ENCODE assay signal across 16 cellular contexts in the genomic region with DNA sequence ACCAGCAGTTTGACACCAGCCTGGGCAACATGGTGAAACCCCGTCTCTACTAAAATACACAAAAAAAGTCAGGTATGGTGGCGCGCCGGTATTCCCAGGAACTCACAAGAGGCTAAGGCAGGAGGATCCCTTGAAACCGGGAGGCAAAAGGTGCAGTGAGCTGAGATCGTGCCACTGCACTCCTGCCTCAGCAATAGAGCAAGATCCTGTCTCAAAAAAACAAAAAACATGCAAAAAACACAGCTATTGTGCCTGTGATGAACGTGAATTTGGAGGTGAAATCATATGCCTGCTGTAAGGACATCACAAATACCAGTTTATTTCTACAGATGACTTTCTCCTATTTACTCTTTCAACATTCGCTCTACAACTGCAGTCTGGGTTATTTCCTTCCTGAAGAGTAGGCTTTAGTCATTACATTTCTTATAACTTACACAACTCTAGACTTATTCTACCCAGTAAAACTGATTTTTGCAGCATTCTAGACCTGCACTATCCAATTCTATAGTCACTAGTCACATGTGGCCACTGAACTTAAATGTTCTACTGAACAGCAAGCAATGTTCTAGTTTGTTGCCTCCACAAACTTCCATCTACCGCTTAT. TPM values are rescaled to one million over a fixed set of nuclear protein-coding genes. Genes with fewer than 3 reads are reported as not detected.
DNase-seq lines count a peak whose midpoint lies in the region; ATAC-seq, FAIRE-seq and TF ChIP-seq lines count a peak whose summit lies in the region.
"Had no signal": no experiment of that assay in that cellular context is flagged by ENCODE, and none has a peak within 500 bp of the region (broad histone marks: within the 10 kb centered on the region; RNA-seq: fewer than 3 reads in every experiment).

No MANE protein-coding gene starts in this region.

- intact Hi-C loops in activated CD4-positive, alpha-beta T cell treated with anti-CD3 and anti-CD28 coated beads for 36 hours (cut with DNase I, micrococcal nuclease), result no loop called here
- intact Hi-C loops in PC-9 (cut with micrococcal nuclease; ENCODE audit: unreplicated experiment), result no loop called here
- intact Hi-C loops in aorta (cut with DNase I), result no loop called here

- H3K4me1 Mint-ChIP-seq in activated CD4-positive, alpha-beta T cell treated with anti-CD3 and anti-CD28 coated beads for 36 hours, result peaks cover 88% of the 10 kb centered on the region

- H4K20me1 ChIP-seq in PC-9 (ENCODE audit: insufficient read depth) (peaks cover 100% of the 10 kb centered on the region), osteoblast (ENCODE audit: insufficient read depth, low read length) (peaks cover 89% of the 10 kb centered on the region)

- H3K36me3 Mint-ChIP-seq in activated CD4-positive, alpha-beta T cell treated with anti-CD3 and anti-CD28 coated beads for 36 hours (ENCODE audit: low read depth), result peaks cover 74% of the 10 kb centered on the region

- H3K9me3 ChIP-seq in PC-9 (ENCODE audit: insufficient read depth, low read depth), result no peaks in the 10 kb centered on the region
- H3K9me3 ChIP-seq in osteoblast (ENCODE audit: low read depth, low read length), result no peaks in the 10 kb centered on the region
- H3K9me3 ChIP-seq in aorta (ENCODE audit: control insufficient read depth, low read length), result no peaks in the 10 kb centered on the region
- H3K9me3 ChIP-seq: tibial artery had no signal

- H3K9me3 Mint-ChIP-seq in activated CD4-positive, alpha-beta T cell treated with anti-CD3 and anti-CD28 coated beads for 36 hours (ENCODE audit: low read depth), result no peaks in the 10 kb centered on the region

- H3K27me3 ChIP-seq in PC-9 (ENCODE audit: insufficient read depth, low read depth), result no peaks in the 10 kb centered on the region
- no peaks in the 10 kb centered on the region for H3K27me3 ChIP-seq in osteoblast (ENCODE audit: insufficient read depth, low read length)
- no peaks in the 10 kb centered on the region for H3K27me3 ChIP-seq in aorta (ENCODE audit: control insufficient read depth in 1 of 2, insufficient read depth in 2 of 2, low read length in 1 of 2)
- H3K27me3 ChIP-seq: brain microvascular endothelial cell, hepatocyte, tibial artery had no signal

- peak overlapping the region; percentile 27 for H3K4me3 Mint-ChIP-seq in activated CD4-positive, alpha-beta T cell treated with anti-CD3 and anti-CD28 coated beads for 36 hours

- H3K36me3 ChIP-seq in PC-9 (ENCODE audit: low read depth), result peaks cover 74% of the 10 kb centered on the region
- peaks cover 82% of the 10 kb centered on the region for H3K36me3 ChIP-seq in osteoblast (ENCODE audit: insufficient read depth, low read length)
- H3K36me3 ChIP-seq in aorta (ENCODE audit: control insufficient read depth in 1 of 2, insufficient read depth in 2 of 2, low read length in 1 of 2), result peaks cover 3 to 4% of the 10 kb centered on the region in 2 donors

- CTCF ChIA-PET in activated CD4-positive, alpha-beta T cell treated with anti-CD3 and anti-CD28 coated beads for 36 hours (lab: Charles Lee), result interaction anchor here (0.6 to 1.2 kb wide), 2 partner anchors 17 to 19 kb away, joined by 3 to 7 read pairs; no protein-coding TSS in a partner anchor
- CTCF ChIA-PET in PC-9 (lab: Charles Lee), result no interaction called here

- no peaks in the 10 kb centered on the region for H3K9me2 ChIP-seq in PC-9 (ENCODE audit: insufficient read depth)

- H3K79me2 ChIP-seq in PC-9 (ENCODE audit: low read depth) (peaks cover 98% of the 10 kb centered on the region), osteoblast (ENCODE audit: insufficient read depth, low read length) (peaks cover 99% of the 10 kb centered on the region)

- no peak overlapping the region for H3K4me3 ChIP-seq in PC-9
- no peak overlapping the region for H3K4me3 ChIP-seq in choroid plexus epithelial cell (ENCODE audit: low read depth, low read length)
- no peak overlapping the region for H3K4me3 ChIP-seq in osteoblast (ENCODE audit: insufficient read depth, low read length)
- no peak overlapping the region for H3K4me3 ChIP-seq in aorta (ENCODE audit: low read length in 2 of 2)
- H3K4me3 ChIP-seq: hepatocyte, tibial artery had no signal

- H2AFZ ChIP-seq in PC-9 (no peak overlapping the region), osteoblast (ENCODE audit: low read length) (no peak overlapping the region)
- H2AFZ ChIP-seq: hepatocyte had no signal

- H3F3A ChIP-seq in PC-9 (ENCODE audit: insufficient read depth, low read depth), result peaks cover 99% of the 10 kb centered on the region

- BruUV-seq in PC-9 (replicated peaks; lab: Mats Ljungman, UMichigan), result no TSS peak

- 83 to 88% methylated on average over 9 of the region's 9 CpGs for WGBS in aorta, 2 donors

- no peak for DNase-seq in activated CD4-positive, alpha-beta T cell treated with anti-CD3 and anti-CD28 coated beads for 36 hours
- DNase-seq in activated CD4-positive, alpha-beta T cell treated with anti-CD3 and anti-CD28 coated beads, Interleukin-2, amount 50 U/mL, for 48 hours, result no peak
- DNase-seq in PC-9 (no peak), choroid plexus epithelial cell (ENCODE audit: low read depth) (peak; percentile 55), osteoblast (ENCODE audit: insufficient read length, low spot score, missing footprints) (no peak), CD1c-positive myeloid dendritic cell (ENCODE audit: extremely low spot score) (no peak), frontal cortex (ENCODE audit: low spot score in 2 of 2) (no peak), aorta (no peak)
- DNase-seq: brain microvascular endothelial cell, NCI-H1436 treated with DMSO at 0.1 percent for 48 hours, nucleus accumbens, T1000, tibial artery had no signal

- H3K27ac Mint-ChIP-seq in activated CD4-positive, alpha-beta T cell treated with anti-CD3 and anti-CD28 coated beads for 36 hours, result peak overlapping the region; percentile 92

- FAIRE-seq in frontal cortex (lab: Jason Lieb, UNC), result no peak
- FAIRE-seq: endothelial cell of umbilical vein had no signal

- H3K27me3 Mint-ChIP-seq in activated CD4-positive, alpha-beta T cell treated with anti-CD3 and anti-CD28 coated beads for 36 hours, result no peaks in the 10 kb centered on the region

- POLR2A ChIA-PET in activated CD4-positive, alpha-beta T cell treated with anti-CD3 and anti-CD28 coated beads for 36 hours (lab: Charles Lee), result interaction anchor here (0.6 to 1.3 kb wide), 3 partner anchors 34 to 45 kb away, joined by 3 to 12 read pairs (median 8); no protein-coding TSS in a partner anchor
- POLR2A ChIA-PET in PC-9 (lab: Charles Lee; ENCODE audit: unreplicated experiment), result no interaction called here

- ATAC-seq in activated CD4-positive, alpha-beta T cell treated with anti-CD3 and anti-CD28 coated beads for 36 hours, result peak; percentile 68
- ATAC-seq in aorta (ENCODE audit: low FRiP score), result no peak

- TF ChIP-seq CTCF in PC-9 (conservative IDR thresholded peaks at IDR 0.05), result no peak
- TF ChIP-seq CTCF in choroid plexus epithelial cell (conservative IDR thresholded peaks at IDR 0.05; ENCODE audit: low read depth, low read length), result no peak
- no peak for TF ChIP-seq CTCF in osteoblast (IDR thresholded peaks at IDR 0.05; ENCODE audit: extremely low read depth, low read depth, low read length)

- H3K4me2 ChIP-seq in PC-9 (no peak overlapping the region), osteoblast (ENCODE audit: insufficient read depth, low read length) (no peak overlapping the region)
- H3K4me2 ChIP-seq: hepatocyte had no signal

- 0 out of 2 replicates have a peak overlapping the region, but pooled peaks have one; percentile 6 for H3K27ac ChIP-seq in PC-9
- H3K27ac ChIP-seq in osteoblast (ENCODE audit: low read depth, low read length), result peak overlapping the region; percentile 42
- no peak overlapping the region for H3K27ac ChIP-seq in aorta (ENCODE audit: low read depth in 1 of 2, low read length in 2 of 2)
- H3K27ac ChIP-seq: brain microvascular endothelial cell, hepatocyte, tibial artery had no signal

- H3K4me1 ChIP-seq in PC-9 (replicated peaks; ENCODE audit: insufficient read depth), result no peaks in the 10 kb centered on the region
- peaks cover 48% of the 10 kb centered on the region for H3K4me1 ChIP-seq in osteoblast (ENCODE audit: insufficient read depth, low read length)
- peaks cover 2 to 4% of the 10 kb centered on the region in 2 donors for H3K4me1 ChIP-seq in aorta (ENCODE audit: control insufficient read depth in 1 of 2, insufficient read depth in 2 of 2, low read length in 2 of 2)

RNA-seq across cellular contexts. Expression of a gene that starts 48.3 kb away (rescaled TPM):
- 1,000 to 10,000 TPM; 1,155 to 1,665 TPM for total RNA-seq in activated CD4-positive, alpha-beta T cell treated with anti-CD3 and anti-CD28 coated beads for 36 hours
- total RNA-seq in PC-9 (2021) (486 and 550 TPM in 2 replicates), osteoblast (402 and 446 TPM in 2 replicates), frontal cortex (614 TPM), aorta (100 to 1,000 TPM; 257 to 313 TPM)
- 100 to 1,000 TPM; 260 to 378 TPM for polyA plus RNA-seq in aorta

RNA-seq across cellular contexts. Expression of a gene that starts 58.9 kb away (rescaled TPM):
- under 1 TPM; 0.14 to 0.21 TPM for total RNA-seq in activated CD4-positive, alpha-beta T cell treated with anti-CD3 and anti-CD28 coated beads for 36 hours
- 0.75 and 2.1 TPM in 2 replicates for total RNA-seq in PC-9 (2021)
- under 0.01 TPM in 1 of 2 replicates, not detected in the other for total RNA-seq in osteoblast
- total RNA-seq in frontal cortex, result not detected
- 1 to 10 TPM in 1 of 2 donors, under 1 TPM in 1; 0.39 to 2.3 TPM for total RNA-seq in aorta
- polyA plus RNA-seq in aorta, result under 1 TPM in 1 of 2 donors, not detected in 1; 0.25 TPM
- total RNA-seq: A172, endothelial cell of umbilical vein had no signal
- polyA plus RNA-seq: endothelial cell of umbilical vein, hepatocyte had no signal

Comparison
In these comparisons a context has a peak if more than half of its experiments do, and no peak if none do; other contexts are left out.
1. H3K27ac ChIP-seq: peak in PC-9 (single experiment) and osteoblast (single experiment); none in aorta (0 of 2).